Comparison of ENCODE assay signal across 13 cellular contexts in genomic region chr2:164757934-164758695, GRCh38.
A peak's percentile ranks its signal among the peaks of the same experiment; 100 is the strongest.
DNase-seq lines count a peak whose midpoint lies in the region; ATAC-seq and TF ChIP-seq lines count a peak whose summit lies in the region.
"Had no signal": no experiment of that assay in that cellular context is flagged by ENCODE, and none has a peak within 500 bp of the region (broad histone marks: within the 10 kb centered on the region; RNA-seq: fewer than 3 reads in every experiment).

No MANE protein-coding gene starts in this region.

- ATAC-seq in activated B cell treated with CpG ODN at 0.5 μM for 24 hours (ENCODE audit: low read depth) (no peak), HG02981 (IDR thresholded peaks at IDR 0.05; ENCODE audit: unreplicated experiment) (no peak), natural killer cell (no peak)
- peak; percentile 17 to 23 for ATAC-seq in stimulated activated naive B cell treated with anti-CD40 and anti-IgM and Interleukin-4, amounts not matched to agents 10 μg/mL and 1 μg/mL and 100 μg/mL, for 72 hours (replicated peaks)

- DNase-seq in activated B cell treated with CpG ODN at 0.5 μM for 24 hours (no peak), iris pigment epithelial cell (ENCODE audit: low read depth) (peak; percentile 94), natural killer cell (no peak), 8988T (no peak), NCI-H345 treated with DMSO at 0.1 percent for 48 hours (lab: John Stamatoyannopoulos, UW; ENCODE audit: unreplicated experiment) (no peak)
- no peak for DNase-seq in stimulated activated naive B cell treated with anti-CD40 and anti-IgM and Interleukin-4, amounts not matched to agents 10 μg/mL and 1 μg/mL and 100 μg/mL, for 72 hours
- DNase-seq: activated CD4-positive, CD25-positive, alpha-beta regulatory T cell treated with anti-CD3 and anti-CD28 coated beads, Interleukin-2, amount 50 U/mL, for 72 hours; NCI-H446; SHP77 treated with DMSO at 0.1 percent for 48 hours had no signal

- H3K4me1 ChIP-seq in HEK293 (ENCODE audit: control insufficient read depth, insufficient read depth, low read length): peaks cover 14% of the 10 kb centered on the region

- H3K4me3 ChIP-seq in HEK293 (ENCODE audit: low read depth, low read length): no peak overlapping the region
- H3K4me3 ChIP-seq: skin epidermis had no signal

- POLR2A ChIA-PET in HEK293 (lab: Yijun Ruan, JAX) (no interaction called here), activated B cell treated with CpG ODN at 0.5 μM for 24 hours (lab: Charles Lee) (interaction anchor here (0.7 to 4.7 kb wide), 4 partner anchors 10 to 84 kb away, joined by 3 to 22 read pairs (median 4); partner anchors contain the start of gene COBLL1)

- CTCF ChIA-PET in HEK293 (lab: Yijun Ruan, JAX) (no interaction called here), activated B cell treated with CpG ODN at 0.5 μM for 24 hours (lab: Charles Lee) (interaction anchor here (1.2 kb wide), 1 partner anchor 155 kb away, joined by 3 read pairs; no protein-coding TSS in a partner anchor)

- H3K4me3 Mint-ChIP-seq in activated B cell treated with CpG ODN at 0.5 μM for 24 hours (peak overlapping the region; percentile 73), natural killer cell (no peak overlapping the region)
- H3K4me3 Mint-ChIP-seq in stimulated activated naive B cell treated with anti-CD40 and anti-IgM and Interleukin-4, amounts not matched to agents 10 μg/mL and 1 μg/mL and 100 μg/mL, for 72 hours: peak overlapping the region; percentile 52 to 62
- H3K4me3 Mint-ChIP-seq: dendritic cell treated with granulocyte-macrophage colony-stimulating factor and Interleukin-4, amounts not matched to agents 40 ng/mL and 50 ng/mL, for 4 days had no signal

- no peak for TF ChIP-seq CTCF in HEK293 (tag by site-specific recombination; IDR thresholded peaks at IDR 0.05)
- TF ChIP-seq CTCF in activated B cell treated with CpG ODN at 0.5 μM for 24 hours (IDR thresholded peaks at IDR 0.05): no peak
- no peak for TF ChIP-seq CTCF in natural killer cell (IDR thresholded peaks at IDR 0.05)

- no peak overlapping the region for H3K27ac ChIP-seq in HEK293 (ENCODE audit: extremely low read depth, low read depth, low read length)

- H3K9me3 Mint-ChIP-seq in activated B cell treated with CpG ODN at 0.5 μM for 24 hours (no peaks in the 10 kb centered on the region), natural killer cell (no peaks in the 10 kb centered on the region)
- peaks cover 0 to 2% of the 10 kb centered on the region in 2 donors for H3K9me3 Mint-ChIP-seq in stimulated activated naive B cell treated with anti-CD40 and anti-IgM and Interleukin-4, amounts not matched to agents 10 μg/mL and 1 μg/mL and 100 μg/mL, for 72 hours
- H3K9me3 Mint-ChIP-seq: dendritic cell treated with granulocyte-macrophage colony-stimulating factor and Interleukin-4, amounts not matched to agents 40 ng/mL and 50 ng/mL, for 4 days had no signal

- peaks cover 29% of the 10 kb centered on the region for H3K36me3 Mint-ChIP-seq in activated B cell treated with CpG ODN at 0.5 μM for 24 hours (ENCODE audit: low read depth)
- H3K36me3 Mint-ChIP-seq in stimulated activated naive B cell treated with anti-CD40 and anti-IgM and Interleukin-4, amounts not matched to agents 10 μg/mL and 1 μg/mL and 100 μg/mL, for 72 hours: peaks cover 8 to 14% of the 10 kb centered on the region in 2 donors
- H3K36me3 Mint-ChIP-seq in natural killer cell: no peaks in the 10 kb centered on the region

- H3K36me3 ChIP-seq in HEK293 (ENCODE audit: control insufficient read depth in 2 of 2, insufficient read depth in 1 of 2, low read length in 2 of 2): no peaks in the 10 kb centered on the region

- no peaks in the 10 kb centered on the region for H3K9me3 ChIP-seq in HEK293 (ENCODE audit: control insufficient read depth, insufficient read depth, low read depth, low read length)

- intact Hi-C loops in activated B cell treated with CpG ODN at 0.5 μM for 24 hours (cut with micrococcal nuclease): loop anchor here (1.0 kb wide), 1 partner anchor 9 kb away; no protein-coding TSS in a partner anchor
- intact Hi-C loops in natural killer cell (cut with micrococcal nuclease): no loop called here

- peak overlapping the region; percentile 72 for H3K27ac Mint-ChIP-seq in activated B cell treated with CpG ODN at 0.5 μM for 24 hours
- peak overlapping the region; percentile 81 for H3K27ac Mint-ChIP-seq in stimulated activated naive B cell treated with anti-CD40 and anti-IgM and Interleukin-4, amounts not matched to agents 10 μg/mL and 1 μg/mL and 100 μg/mL, for 72 hours
- H3K27ac Mint-ChIP-seq in natural killer cell: no peak overlapping the region
- H3K27ac Mint-ChIP-seq: dendritic cell treated with granulocyte-macrophage colony-stimulating factor and Interleukin-4, amounts not matched to agents 40 ng/mL and 50 ng/mL, for 4 days had no signal

- H3K4me1 Mint-ChIP-seq in activated B cell treated with CpG ODN at 0.5 μM for 24 hours: peaks cover 80% of the 10 kb centered on the region
- peaks cover 25 to 65% of the 10 kb centered on the region in 2 donors for H3K4me1 Mint-ChIP-seq in stimulated activated naive B cell treated with anti-CD40 and anti-IgM and Interleukin-4, amounts not matched to agents 10 μg/mL and 1 μg/mL and 100 μg/mL, for 72 hours
- no peaks in the 10 kb centered on the region for H3K4me1 Mint-ChIP-seq in natural killer cell

- no peaks in the 10 kb centered on the region for H3K27me3 Mint-ChIP-seq in activated B cell treated with CpG ODN at 0.5 μM for 24 hours
- no peaks in the 10 kb centered on the region for H3K27me3 Mint-ChIP-seq in stimulated activated naive B cell treated with anti-CD40 and anti-IgM and Interleukin-4, amounts not matched to agents 10 μg/mL and 1 μg/mL and 100 μg/mL, for 72 hours
- H3K27me3 Mint-ChIP-seq in natural killer cell (ENCODE audit: low read depth in 2 of 2): no peaks in the 10 kb centered on the region
- H3K27me3 Mint-ChIP-seq: dendritic cell treated with granulocyte-macrophage colony-stimulating factor and Interleukin-4, amounts not matched to agents 40 ng/mL and 50 ng/mL, for 4 days had no signal

TF ChIP-seq in HEK293, 187 proteins besides CTCF, POLR2A, EP300 and RAD21:
- no peak for TF ChIP-seq ZNF114 (tag by site-specific recombination; IDR thresholded peaks at IDR 0.05)
- TF ChIP-seq, protein P1, sequence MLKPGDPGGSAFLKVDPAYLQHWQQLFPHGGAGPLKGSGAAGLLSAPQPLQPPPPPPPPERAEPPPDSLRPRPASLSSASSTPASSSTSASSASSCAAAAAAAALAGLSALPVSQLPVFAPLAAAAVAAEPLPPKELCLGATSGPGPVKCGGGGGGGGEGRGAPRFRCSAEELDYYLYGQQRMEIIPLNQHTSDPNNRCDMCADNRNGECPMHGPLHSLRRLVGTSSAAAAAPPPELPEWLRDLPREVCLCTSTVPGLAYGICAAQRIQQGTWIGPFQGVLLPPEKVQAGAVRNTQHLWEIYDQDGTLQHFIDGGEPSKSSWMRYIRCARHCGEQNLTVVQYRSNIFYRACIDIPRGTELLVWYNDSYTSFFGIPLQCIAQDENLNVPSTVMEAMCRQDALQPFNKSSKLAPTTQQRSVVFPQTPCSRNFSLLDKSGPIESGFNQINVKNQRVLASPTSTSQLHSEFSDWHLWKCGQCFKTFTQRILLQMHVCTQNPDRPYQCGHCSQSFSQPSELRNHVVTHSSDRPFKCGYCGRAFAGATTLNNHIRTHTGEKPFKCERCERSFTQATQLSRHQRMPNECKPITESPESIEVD (tag by site-specific recombination; IDR thresholded peaks at IDR 0.05): 0 out of 2 replicates have a peak, but pooled peaks have one; percentile 40
- TF ChIP-seq SP3 (tag by site-specific recombination; IDR thresholded peaks at IDR 0.05): no peak

Comparison
In these comparisons a context has a peak if more than half of its experiments do, and no peak if none do; other contexts are left out.
1. ATAC-seq: peak in stimulated activated naive B cell treated with anti-CD40 and anti-IgM and Interleukin-4, amounts not matched to agents 10 μg/mL and 1 μg/mL and 100 μg/mL, for 72 hours (2 of 2); none in activated B cell treated with CpG ODN at 0.5 μM for 24 hours (single experiment), HG02981 (single experiment) and natural killer cell (0 of 3).
2. H3K27ac Mint-ChIP-seq: peak in activated B cell treated with CpG ODN at 0.5 μM for 24 hours (single experiment) and stimulated activated naive B cell treated with anti-CD40 and anti-IgM and Interleukin-4, amounts not matched to agents 10 μg/mL and 1 μg/mL and 100 μg/mL, for 72 hours (single experiment); none in natural killer cell (0 of 2).